ENCODE assay signal across 2 cellular contexts in genomic region chr19:44633996-44634529, GRCh38.
TF ChIP-seq lines count a peak whose summit lies in the region.

No MANE protein-coding gene starts in this region.

TF ChIP-seq in IMR-90, 13 proteins besides CTCF, POLR2A, EP300 and RAD21:
- peak; percentile 71 for TF ChIP-seq MAFK (IDR thresholded peaks at IDR 0.05; ENCODE audit: low read depth, low read length)

TF ChIP-seq in K562, 482 proteins besides CTCF, POLR2A, EP300 and RAD21:
- peak; percentile 72 for TF ChIP-seq ZNF316 (IDR thresholded peaks at IDR 0.05)
- TF ChIP-seq MAFF (IDR thresholded peaks at IDR 0.05; ENCODE audit: low read length), result 0 out of 2 replicates have a peak, but pooled peaks have one; percentile 11
- peak; percentile 64 for TF ChIP-seq C11orf30 (IDR thresholded peaks at IDR 0.05; ENCODE audit: low read depth)
